In genomic region chr1:89841507-89841906, GRCh38 we compare ENCODE assay signal across 11 cellular contexts.
"Had no signal": no experiment of that assay in that cellular context is flagged by ENCODE, and none has a peak within 500 bp of the region (broad histone marks: within the 10 kb centered on the region; RNA-seq: fewer than 3 reads in every experiment).

No MANE protein-coding gene starts in this region.

- H3K36me3 ChIP-seq: gastroesophageal sphincter, stomach, thoracic aorta had no signal

- H3K27ac ChIP-seq: gastroesophageal sphincter, stomach, thoracic aorta had no signal

- H3K27me3 Mint-ChIP-seq: dendritic cell treated with granulocyte-macrophage colony-stimulating factor and Interleukin-4, amounts not matched to agents 40 ng/mL and 50 ng/mL, for 4 days; effector memory CD8-positive, alpha-beta T cell had no signal

- H3K27me3 ChIP-seq: gastroesophageal sphincter, stomach had no signal

- H3K9me3 Mint-ChIP-seq: activated naive CD4-positive, alpha-beta T cell treated with anti-CD3 and anti-CD28 coated beads for 36 hours; dendritic cell treated with granulocyte-macrophage colony-stimulating factor and Interleukin-4, amounts not matched to agents 40 ng/mL and 50 ng/mL, for 4 days; effector memory CD8-positive, alpha-beta T cell; nephron progenitor cell; T-helper 2 cell treated with Interferon-gamma antibody and Interleukin-4, amounts not matched to agents 5 μg/mL and 100 μg/mL, for 36 hours had no signal

- H3K4me3 ChIP-seq: gastroesophageal sphincter, stomach, thoracic aorta had no signal

- ATAC-seq: activated CD4-positive, CD25-positive, alpha-beta regulatory T cell treated with anti-CD3 and anti-CD28 coated beads, Interleukin-2, amount 50 U/mL, for 24 hours; effector memory CD8-positive, alpha-beta T cell; gastroesophageal sphincter had no signal

- H3K27ac Mint-ChIP-seq: activated naive CD4-positive, alpha-beta T cell treated with anti-CD3 and anti-CD28 coated beads for 36 hours; nephron progenitor cell; T-helper 2 cell treated with Interferon-gamma antibody and Interleukin-4, amounts not matched to agents 5 μg/mL and 100 μg/mL, for 36 hours had no signal

- DNase-seq: activated CD4-positive, alpha-beta T cell treated with anti-CD3 and anti-CD28 coated beads, Interleukin-2, amount 50 U/mL, for 48 hours; activated naive CD4-positive, alpha-beta T cell treated with anti-CD3 and anti-CD28 coated beads for 36 hours; effector memory CD8-positive, alpha-beta T cell; nephron progenitor cell; stimulated activated CD4-positive, alpha-beta T cell treated with anti-CD3 and anti-CD28 coated beads, Interleukin-4, amount 100 ng/mL, for 1 hour; stomach had no signal

- H3K9me3 ChIP-seq: gastroesophageal sphincter, stomach, thoracic aorta had no signal

- H3K4me3 Mint-ChIP-seq: activated naive CD4-positive, alpha-beta T cell treated with anti-CD3 and anti-CD28 coated beads for 36 hours; dendritic cell treated with granulocyte-macrophage colony-stimulating factor and Interleukin-4, amounts not matched to agents 40 ng/mL and 50 ng/mL, for 4 days; effector memory CD8-positive, alpha-beta T cell; nephron progenitor cell had no signal
